Comparison of ENCODE assay signal across 16 cellular contexts in genomic region chr1:3822421-3822820, GRCh38. TPM values are rescaled to one million over a fixed set of nuclear protein-coding genes. Genes with fewer than 3 reads are reported as not detected.
"Had no signal": no experiment of that assay in that cellular context is flagged by ENCODE, and none has a peak within 500 bp of the region (broad histone marks: within the 10 kb centered on the region; RNA-seq: fewer than 3 reads in every experiment).

No MANE protein-coding gene starts in this region.

- H3K9me3 Mint-ChIP-seq: activated naive CD4-positive, alpha-beta T cell treated with anti-CD3 and anti-CD28 coated beads, Interleukin-2, amount 50 U/mL, for 72 hours; stimulated activated naive CD8-positive, alpha-beta T cell treated with anti-CD3 and anti-CD28 coated beads, Interleukin-15, Interleukin-2, amounts not matched to agents 100 ng/mL and 50 ng/mL, for 24 hours had no signal

- H3K4me1 Mint-ChIP-seq: naive thymus-derived CD8-positive, alpha-beta T cell had no signal

- H3K4me1 ChIP-seq: adrenal gland had no signal

- DNase-seq: activated CD4-positive, alpha-beta T cell treated with anti-CD3 and anti-CD28 coated beads, Interleukin-2, amount 50 U/mL, for 4 hours; activated CD4-positive, CD25-positive, alpha-beta regulatory T cell treated with anti-CD3 and anti-CD28 coated beads, Interleukin-2, amount 50 U/mL, for 72 hours; activated gamma-delta T cell; adrenal gland; effector CD4-positive, alpha-beta T cell; left ventricle myocardium superior; mesendoderm; stimulated activated CD4-positive, alpha-beta T cell treated with anti-CD3 and anti-CD28 coated beads, Interleukin-12 subunit alpha, Interleukin-12 subunit beta, amount 100 ng/mL, for 4 hours; stimulated activated CD4-positive, alpha-beta T cell treated with anti-CD3 and anti-CD28 coated beads, Interleukin-1b, Interleukin-23, amount 100 ng/mL, for 48 hours; T1000; trophoblast cell had no signal

- H3K27ac Mint-ChIP-seq: naive thymus-derived CD8-positive, alpha-beta T cell; stimulated activated naive CD8-positive, alpha-beta T cell treated with anti-CD3 and anti-CD28 coated beads, Interleukin-15, Interleukin-2, amounts not matched to agents 100 ng/mL and 50 ng/mL, for 24 hours had no signal

- H3K36me3 Mint-ChIP-seq: activated naive CD4-positive, alpha-beta T cell treated with anti-CD3 and anti-CD28 coated beads, Interleukin-2, amount 50 U/mL, for 72 hours had no signal

- H3K4me3 ChIP-seq: adrenal gland had no signal

- H3K4me3 Mint-ChIP-seq: naive thymus-derived CD8-positive, alpha-beta T cell; stimulated activated naive CD8-positive, alpha-beta T cell treated with anti-CD3 and anti-CD28 coated beads, Interleukin-15, Interleukin-2, amounts not matched to agents 100 ng/mL and 50 ng/mL, for 24 hours had no signal

- H3K27ac ChIP-seq: adrenal gland had no signal

- H3K9me3 ChIP-seq: adrenal gland had no signal

- H3K27me3 ChIP-seq: adrenal gland had no signal

- H3K27me3 Mint-ChIP-seq: naive thymus-derived CD8-positive, alpha-beta T cell; stimulated activated naive CD8-positive, alpha-beta T cell treated with anti-CD3 and anti-CD28 coated beads, Interleukin-15, Interleukin-2, amounts not matched to agents 100 ng/mL and 50 ng/mL, for 24 hours had no signal

RNA-seq across cellular contexts. Expression of gene SMIM1, which starts 49.9 kb away (rescaled TPM):
- total RNA-seq: bronchial epithelial cell; T-helper 1 cell treated with Interleukin-12 subunit alpha and Interleukin-12 subunit beta and Interleukin-4 antibody, amounts not matched to agents 30 ng/mL and 1 ng/mL, for 36 hours had no signal
